Comparison of ENCODE assay signal across 18 cellular contexts in genomic region chr5:157509587-157509986, GRCh38. TPM values are rescaled to one million over a fixed set of nuclear protein-coding genes. Genes with fewer than 3 reads are reported as not detected.
DNase-seq lines count a peak whose midpoint lies in the region; ATAC-seq and TF ChIP-seq lines count a peak whose summit lies in the region.
"Had no signal": no experiment of that assay in that cellular context is flagged by ENCODE, and none has a peak within 500 bp of the region (broad histone marks: within the 10 kb centered on the region; RNA-seq: fewer than 3 reads in every experiment).

No MANE protein-coding gene starts in this region.

- DNase-seq in naive B cell, result no peak
- no peak for DNase-seq in foreskin fibroblast
- no peak for DNase-seq in GM23338 (ENCODE audit: low spot score)
- DNase-seq in Right ventricle myocardium superior, result no peak
- DNase-seq: activated CD4-positive, alpha-beta T cell treated with anti-CD3 and anti-CD28 coated beads, Interleukin-2, amount 50 U/mL, for 4 hours; activated effector memory CD4-positive, alpha-beta T cell treated with Interleukin-2 at 50 U/mL for 16 hours; NCI-H1694 treated with DMSO at 0.1 percent for 48 hours; NCI-H510A; right cardiac atrium; SJCRH30; thyroid gland had no signal

- H3K27me3 ChIP-seq in GM23338 (ENCODE audit: insufficient read depth), result no peaks in the 10 kb centered on the region
- H3K27me3 ChIP-seq: gastroesophageal sphincter, SJCRH30, thyroid gland had no signal

- TF ChIP-seq CTCF in foreskin fibroblast (IDR thresholded peaks at IDR 0.05; ENCODE audit: low read depth, low read length), result no peak
- no peak for TF ChIP-seq CTCF in GM23338 (conservative IDR thresholded peaks at IDR 0.05; ENCODE audit: low read depth in 2 of 2)

- intact Hi-C loops in Right ventricle myocardium superior (cut with DNase I), result no loop called here

- H2AFZ ChIP-seq in GM23338, result no peak overlapping the region

- H3K4me3 Mint-ChIP-seq in naive B cell (peak overlapping the region in 3 of 8 donors; percentile 35 to 71 (median 40)), GM23338 (no peak overlapping the region)

- peaks cover 9% of the 10 kb centered on the region for H3K36me3 ChIP-seq in GM23338 (ENCODE audit: insufficient read depth)
- H3K36me3 ChIP-seq: thyroid gland had no signal

- peaks cover 75 to 82% of the 10 kb centered on the region in 2 donors for H3K36me3 Mint-ChIP-seq in naive B cell
- 0 out of 3 replicates have a peak, but pooled peaks cover 3% of the 10 kb centered on the region for H3K36me3 Mint-ChIP-seq in GM23338 (ENCODE audit: low read depth)

- H3K27me3 Mint-ChIP-seq in naive B cell (no peaks in the 10 kb centered on the region), GM23338 (ENCODE audit: insufficient read depth, low read depth, poor library complexity) (no peaks in the 10 kb centered on the region)

- H3K4me2 ChIP-seq in GM23338, result no peak overlapping the region

- no peaks in the 10 kb centered on the region for H3F3A ChIP-seq in GM23338 (replicated peaks; ENCODE audit: low read depth)

- H3K4me1 Mint-ChIP-seq in naive B cell (peaks cover 70 to 97% (median 88%) of the 10 kb centered on the region in 3 donors), GM23338 (no peaks in the 10 kb centered on the region)

- H3K79me2 ChIP-seq in GM23338 (replicated peaks; ENCODE audit: insufficient read depth), result no peaks in the 10 kb centered on the region

- peak overlapping the region; percentile 41 to 94 (median 86) for H3K27ac Mint-ChIP-seq in naive B cell
- H3K27ac Mint-ChIP-seq in GM23338, result no peak overlapping the region

- no peaks in the 10 kb centered on the region for H3K4me1 ChIP-seq in GM23338 (ENCODE audit: insufficient read depth)

- H4K20me1 ChIP-seq in GM23338 (replicated peaks; ENCODE audit: insufficient read depth), result no peaks in the 10 kb centered on the region

- H3K4me3 ChIP-seq in foreskin fibroblast (ENCODE audit: low read depth in 1 of 2, low read length in 2 of 2) (no peak overlapping the region), GM23338 (no peak overlapping the region)
- H3K4me3 ChIP-seq: gastroesophageal sphincter, lung, SJCRH30, thyroid gland had no signal

- H3K27ac ChIP-seq in GM23338 (ENCODE audit: low read depth), result no peak overlapping the region
- H3K27ac ChIP-seq: SJCRH30, thyroid gland had no signal

- H3K9me3 Mint-ChIP-seq in naive B cell, result peaks cover 0 to 6% (median 0%) of the 10 kb centered on the region in 7 donors
- no peaks in the 10 kb centered on the region for H3K9me3 Mint-ChIP-seq in GM23338

- peaks cover 8% of the 10 kb centered on the region; the same call in 1 of the 2 replicates for H3K9me2 ChIP-seq in GM23338 (ENCODE audit: insufficient read depth)

- ATAC-seq in GM18511 (IDR thresholded peaks at IDR 0.05; ENCODE audit: unreplicated experiment), result peak; percentile 84
- peak; percentile 87 for ATAC-seq in GM21529 (IDR thresholded peaks at IDR 0.05; ENCODE audit: unreplicated experiment)
- peak; percentile 72 for ATAC-seq in HG03565 (IDR thresholded peaks at IDR 0.05; ENCODE audit: unreplicated experiment)
- peak; percentile 13 to 18 for ATAC-seq in naive B cell (ENCODE audit: low read depth in 2 of 2)
- ATAC-seq in GM23338, result no peak
- no peak for ATAC-seq in HG03108 (IDR thresholded peaks at IDR 0.05; ENCODE audit: unreplicated experiment)
- no peak for ATAC-seq in Right ventricle myocardium superior (ENCODE audit: poor library complexity)
- ATAC-seq: gastroesophageal sphincter, right cardiac atrium had no signal

TF ChIP-seq in GM23338, 12 proteins besides CTCF, POLR2A, EP300 and RAD21 (continues in another document):
- TF ChIP-seq ZNF114 (CRISPR knock-in tag; IDR thresholded peaks at IDR 0.05) (no peak), ETS1 (IDR thresholded peaks at IDR 0.05) (no peak), POLR2AphosphoS5 (IDR thresholded peaks at IDR 0.05; ENCODE audit: low read depth) (no peak), ZNF331 (CRISPR knock-in tag; IDR thresholded peaks at IDR 0.05; ENCODE audit: low read depth) (no peak), REST (IDR thresholded peaks at IDR 0.05; ENCODE audit: unreplicated experiment) (no peak), JUNB (IDR thresholded peaks at IDR 0.05; ENCODE audit: unreplicated experiment) (no peak), NANOG (IDR thresholded peaks at IDR 0.05; ENCODE audit: borderline replicate concordance) (no peak), EZH2phosphoT487 (IDR thresholded peaks at IDR 0.05; ENCODE audit: unreplicated experiment) (no peak), CREB1 (CRISPR knock-in tag; IDR thresholded peaks at IDR 0.05; ENCODE audit: low read depth) (no peak), EZH2 (IDR thresholded peaks at IDR 0.05; ENCODE audit: low read depth, unreplicated experiment) (no peak), STAT1 (IDR thresholded peaks at IDR 0.05; ENCODE audit: unreplicated experiment) (no peak)

RNA-seq across cellular contexts. Expression of gene NIPAL4, which starts 49.6 kb away (rescaled TPM):
- polyA plus RNA-seq in naive B cell (ENCODE audit: low read depth in 6 of 6), result 10 to 100 TPM in 3 of 6 donors, 1 to 10 TPM in 3; 3.5 to 15.7 (median 10.3) TPM
- total RNA-seq in GM23338 (2014; rRNA removed; shearing (Covaris generic)), result 0.21 and 0.27 TPM in 2 replicates
- polyA plus RNA-seq in GM23338 (2016; fragmentation: Nextera tagmentation; extraction: Ambion mirVana), result 0.10 TPM in 1 of 2 replicates, not detected in the other
- not detected for total RNA-seq in Right ventricle myocardium superior
- total RNA-seq: SJCRH30 had no signal
- polyA plus RNA-seq: neural cell had no signal

Comparison
In these comparisons a context has a peak if more than half of its experiments do, and no peak if none do; other contexts are left out.
1. ATAC-seq: peak in GM18511 (single experiment), GM21529 (single experiment), HG03565 (single experiment) and naive B cell (2 of 2); none in GM23338 (single experiment), HG03108 (single experiment) and Right ventricle myocardium superior (single experiment).